8 cellular contexts compared by ENCODE assay signal in the genomic region with DNA sequence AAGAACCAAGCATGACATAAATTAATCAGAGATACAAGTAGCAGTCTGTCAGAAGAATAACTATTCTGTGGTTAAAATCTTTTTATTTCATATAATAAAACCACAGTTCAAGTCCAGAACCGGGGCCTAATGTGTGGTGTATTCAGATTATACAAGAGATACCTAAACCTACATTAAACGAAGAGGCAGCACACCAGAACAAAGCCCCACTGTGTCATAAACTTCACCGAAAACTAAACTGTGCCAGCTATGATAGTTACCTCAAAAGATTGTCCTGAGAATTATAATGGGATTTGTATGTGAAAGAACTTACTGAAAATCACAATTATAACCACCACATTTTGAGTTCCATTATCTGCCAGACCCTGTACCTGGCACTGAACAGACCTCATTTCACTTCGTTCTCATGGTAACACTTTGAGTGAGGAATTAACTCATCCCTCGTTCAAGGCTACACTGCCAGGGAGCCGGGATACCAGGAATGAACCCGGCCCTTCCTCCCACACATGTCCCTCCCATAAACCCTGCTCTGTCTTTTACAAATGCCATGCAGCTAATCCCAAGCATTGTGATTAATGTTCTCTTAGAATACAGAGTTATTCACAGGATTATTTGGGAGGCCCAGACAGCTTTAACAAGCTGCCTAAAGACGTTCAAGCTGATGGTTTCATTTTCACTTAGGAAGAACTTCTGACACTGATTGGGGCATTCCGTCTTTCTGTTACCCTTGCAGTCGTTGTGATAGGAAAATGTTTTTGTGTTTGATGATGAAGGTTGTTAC. TPM values are rescaled to one million over a fixed set of nuclear protein-coding genes. Genes with fewer than 3 reads are reported as not detected.
DNase-seq lines count a peak whose midpoint lies in the region; ATAC-seq and TF ChIP-seq lines count a peak whose summit lies in the region.

No MANE protein-coding gene starts in this region.

- DNase-seq in GM03348 (ENCODE audit: low spot score) (peak; percentile 55), MM.1S (peak; percentile 82), astrocyte of the cerebellum (ENCODE audit: low read depth) (no peak), left colon (no peak), testis (peak; percentile 44), NK-92 (lab: John Stamatoyannopoulos, UW; ENCODE audit: unreplicated experiment) (no peak), inferior parietal cortex (ENCODE audit: extremely low spot score) (no peak)

- H3K9me3 ChIP-seq in MM.1S (replicated peaks; ENCODE audit: insufficient read depth, low read length) (no peaks in the 10 kb centered on the region), testis (no peaks in the 10 kb centered on the region)

- no peak for TF ChIP-seq CTCF in MM.1S (IDR thresholded peaks at IDR 0.05; ENCODE audit: low read length)
- TF ChIP-seq CTCF in astrocyte of the cerebellum (IDR thresholded peaks at IDR 0.05; ENCODE audit: low read depth, low read length, missing control alignments), result no peak
- no peak for TF ChIP-seq CTCF in testis (IDR thresholded peaks at IDR 0.05)

- H2AFZ ChIP-seq in MM.1S (ENCODE audit: low read length), result peak overlapping the region; percentile 85

- H3K4me3 ChIP-seq in MM.1S (ENCODE audit: low read length) (peak overlapping the region; percentile 60), astrocyte of the cerebellum (ENCODE audit: low read depth, low read length) (peak overlapping the region; percentile 18), testis (peak overlapping the region in 1 of 2 donors; percentile 0)

- no peaks in the 10 kb centered on the region for H3K9me2 ChIP-seq in MM.1S (replicated peaks; ENCODE audit: insufficient read depth, low read length)

- peak; percentile 75 for ATAC-seq in GM21619 (IDR thresholded peaks at IDR 0.05; ENCODE audit: unreplicated experiment)
- peak; percentile 61 for ATAC-seq in left colon

- H3F3A ChIP-seq in MM.1S (ENCODE audit: insufficient read depth, low read length), result no peaks in the 10 kb centered on the region

- H3K36me3 ChIP-seq in MM.1S (replicated peaks; ENCODE audit: insufficient read depth, low read length) (no peaks in the 10 kb centered on the region), testis (ENCODE audit: low read depth, missing control alignments) (no peaks in the 10 kb centered on the region)

- peak overlapping the region; percentile 39; the same call in 1 of the 2 replicates for H3K27ac ChIP-seq in MM.1S (ENCODE audit: low read length)
- H3K27ac ChIP-seq in testis, result peak overlapping the region; percentile 2 to 67

- H4K20me1 ChIP-seq in MM.1S (ENCODE audit: insufficient read depth, low read length), result no peaks in the 10 kb centered on the region

- in situ Hi-C loops in astrocyte of the cerebellum (cut with HindIII; ENCODE audit: low sequenced_read_pairs), result loop anchor here (25.0 kb wide), 1 partner anchor 163 kb away; the partner anchor contains the start of gene RNF182

- peak overlapping the region; percentile 53; the same call in 1 of the 2 replicates for H3K9ac ChIP-seq in MM.1S (ENCODE audit: low read length)

- intact Hi-C loops in left colon (cut with DNase I, micrococcal nuclease) (no loop called here), testis (cut with DNase I; ENCODE audit: low total_unique reads) (no loop called here)

- H3K79me2 ChIP-seq in MM.1S (ENCODE audit: low read length), result no peaks in the 10 kb centered on the region

- 27 to 48% methylated on average over 10 of the region's 10 CpGs for WGBS in testis, 2 donors

- no peak for TF ChIP-seq POLR2A in testis (IDR thresholded peaks at IDR 0.05)

- H3K4me1 ChIP-seq in MM.1S (ENCODE audit: low read length) (no peaks in the 10 kb centered on the region), testis (peaks cover 8% of the 10 kb centered on the region)

- peak overlapping the region; percentile 79 for H3K4me2 ChIP-seq in MM.1S (ENCODE audit: low read depth, low read length)

- H3K27me3 ChIP-seq in MM.1S (replicated peaks; ENCODE audit: insufficient read depth, low read length) (no peaks in the 10 kb centered on the region), testis (no peaks in the 10 kb centered on the region)

RNA-seq across cellular contexts. Expression of gene CD83, which starts 42.7 kb away (rescaled TPM):
- total RNA-seq in left colon, result 1 to 10 TPM; 1.3 to 2.6 TPM
- total RNA-seq in testis, result 1 to 10 TPM; 5.6 to 6.2 TPM
- 12.2 TPM for polyA plus RNA-seq in testis (ENCODE audit: insufficient read depth, low read depth, low replicate concordance)

Comparison
In these comparisons a context has a peak if more than half of its experiments do, and no peak if none do; other contexts are left out.
1. DNase-seq: peak in GM03348 (single experiment), MM.1S (single experiment) and testis (single experiment); none in astrocyte of the cerebellum (single experiment), left colon (0 of 2), NK-92 (single experiment) and inferior parietal cortex (single experiment).